Comparison of ENCODE assay signal across 8 cellular contexts in genomic region chr6:156883497-156884252, GRCh38.
DNase-seq lines count a peak whose midpoint lies in the region; ATAC-seq and FAIRE-seq lines count a peak whose summit lies in the region.

No MANE protein-coding gene starts in this region.

- no peaks in the 10 kb centered on the region for H3K27me3 ChIP-seq in endocrine pancreas (ENCODE audit: control insufficient read depth, insufficient read depth, low read length)

- intact Hi-C loops in activated T-helper 2 cell treated with anti-CD3 and anti-CD28 coated beads, Interferon-gamma antibody, Interleukin-2, Interleukin-4, amounts not matched to agents 10 μg/mL and 5 μg/mL and 100 μg/mL, durations not matched to agents 14 hours and 24 hours and 36 hours (cut with micrococcal nuclease) = no loop called here

- no peak overlapping the region for H3K4me3 Mint-ChIP-seq in activated T-helper 2 cell treated with anti-CD3 and anti-CD28 coated beads, Interferon-gamma antibody, Interleukin-2, Interleukin-4, amounts not matched to agents 10 μg/mL and 5 μg/mL and 100 μg/mL, durations not matched to agents 14 hours and 24 hours and 36 hours (ENCODE audit: low read depth)

- H3K36me3 ChIP-seq in endocrine pancreas (ENCODE audit: control insufficient read depth, insufficient read depth, low read length) = no peaks in the 10 kb centered on the region

- H3K9me3 ChIP-seq in endocrine pancreas (ENCODE audit: control insufficient read depth, low read length) = no peaks in the 10 kb centered on the region

- ATAC-seq in HG03457 (IDR thresholded peaks at IDR 0.05; ENCODE audit: unreplicated experiment) = no peak

- H3K27me3 Mint-ChIP-seq in activated T-helper 2 cell treated with anti-CD3 and anti-CD28 coated beads, Interferon-gamma antibody, Interleukin-2, Interleukin-4, amounts not matched to agents 10 μg/mL and 5 μg/mL and 100 μg/mL, durations not matched to agents 14 hours and 24 hours and 36 hours (ENCODE audit: low read depth) = no peaks in the 10 kb centered on the region

- no peak overlapping the region for H3K27ac Mint-ChIP-seq in activated T-helper 2 cell treated with anti-CD3 and anti-CD28 coated beads, Interferon-gamma antibody, Interleukin-2, Interleukin-4, amounts not matched to agents 10 μg/mL and 5 μg/mL and 100 μg/mL, durations not matched to agents 14 hours and 24 hours and 36 hours

- peak overlapping the region; percentile 8 for H3K9ac ChIP-seq in endocrine pancreas (ENCODE audit: control insufficient read depth, insufficient read depth, low read length)

- H3K4me1 Mint-ChIP-seq in activated T-helper 2 cell treated with anti-CD3 and anti-CD28 coated beads, Interferon-gamma antibody, Interleukin-2, Interleukin-4, amounts not matched to agents 10 μg/mL and 5 μg/mL and 100 μg/mL, durations not matched to agents 14 hours and 24 hours and 36 hours (ENCODE audit: low read depth) = peaks cover 39% of the 10 kb centered on the region

- H3K36me3 Mint-ChIP-seq in activated T-helper 2 cell treated with anti-CD3 and anti-CD28 coated beads, Interferon-gamma antibody, Interleukin-2, Interleukin-4, amounts not matched to agents 10 μg/mL and 5 μg/mL and 100 μg/mL, durations not matched to agents 14 hours and 24 hours and 36 hours (ENCODE audit: low read depth) = peaks cover 4% of the 10 kb centered on the region

- no peaks in the 10 kb centered on the region for H3K9me3 Mint-ChIP-seq in activated T-helper 2 cell treated with anti-CD3 and anti-CD28 coated beads, Interferon-gamma antibody, Interleukin-2, Interleukin-4, amounts not matched to agents 10 μg/mL and 5 μg/mL and 100 μg/mL, durations not matched to agents 14 hours and 24 hours and 36 hours

- peak overlapping the region; percentile 72 for H3K4me3 ChIP-seq in endocrine pancreas (ENCODE audit: control insufficient read depth, insufficient read depth, low read length)

- FAIRE-seq in GM19239 (lab: Jason Lieb, UNC) = peak; percentile 79

- H3K4me1 ChIP-seq in endocrine pancreas (ENCODE audit: control insufficient read depth, insufficient read depth, low read length) = peaks cover 18% of the 10 kb centered on the region

- DNase-seq in GM19239 (ENCODE audit: insufficient read length, low spot score) (no peak), NCI-H2029 (lab: John Stamatoyannopoulos, UW) (peak; percentile 67), hippocampal formation (lab: John Stamatoyannopoulos, UW) (no peak), NCI-H345 treated with DMSO at 0.1 percent for 48 hours (lab: John Stamatoyannopoulos, UW; ENCODE audit: unreplicated experiment) (no peak)
- peak; percentile 29 for DNase-seq in stimulated activated CD4-positive, alpha-beta T cell treated with anti-CD3 and anti-CD28 coated beads, Interleukin-12 subunit alpha, Interleukin-12 subunit beta, amount 100 ng/mL, for 4 hours
- DNase-seq in activated T-helper 2 cell treated with anti-CD3 and anti-CD28 coated beads, Interferon-gamma antibody, Interleukin-2, Interleukin-4, amounts not matched to agents 10 μg/mL and 5 μg/mL and 100 μg/mL, durations not matched to agents 14 hours and 24 hours and 36 hours (ENCODE audit: low spot score) = no peak

Comparison
In these comparisons a context has a peak if more than half of its experiments do, and no peak if none do; other contexts are left out.
1. DNase-seq: peak in NCI-H2029 (single experiment) and stimulated activated CD4-positive, alpha-beta T cell treated with anti-CD3 and anti-CD28 coated beads, Interleukin-12 subunit alpha, Interleukin-12 subunit beta, amount 100 ng/mL, for 4 hours (single experiment); none in GM19239 (single experiment), activated T-helper 2 cell treated with anti-CD3 and anti-CD28 coated beads, Interferon-gamma antibody, Interleukin-2, Interleukin-4, amounts not matched to agents 10 μg/mL and 5 μg/mL and 100 μg/mL, durations not matched to agents 14 hours and 24 hours and 36 hours (single experiment), hippocampal formation (0 of 2) and NCI-H345 treated with DMSO at 0.1 percent for 48 hours (single experiment).